In genomic region chr20:3242167-3242692, GRCh38 we compare ENCODE assay signal across 18 cellular contexts. TPM values are rescaled to one million over a fixed set of nuclear protein-coding genes. Genes with fewer than 3 reads are reported as not detected.
DNase-seq lines count a peak whose midpoint lies in the region; ATAC-seq and TF ChIP-seq lines count a peak whose summit lies in the region.
"Had no signal": no experiment of that assay in that cellular context is flagged by ENCODE, and none has a peak within 500 bp of the region (broad histone marks: within the 10 kb centered on the region; RNA-seq: fewer than 3 reads in every experiment).

No MANE protein-coding gene starts in this region.

- H3K23ac ChIP-seq in IMR-90 (ENCODE audit: low read depth, low read length): peak overlapping the region; percentile 45; the same call in 1 of the 2 replicates

- dilution Hi-C loops in IMR-90 (cut with HindIII; ENCODE audit: low sequenced_read_pairs, unreplicated experiment): no loop called here

- H3K36me3 Mint-ChIP-seq in CD8-positive, alpha-beta T cell: peaks cover 2% of the 10 kb centered on the region
- H3K36me3 Mint-ChIP-seq in brain: no peaks in the 10 kb centered on the region
- no peaks in the 10 kb centered on the region for H3K36me3 Mint-ChIP-seq in neural crest cell (ENCODE audit: low read depth)
- H3K36me3 Mint-ChIP-seq in activated naive CD8-positive, alpha-beta T cell treated with anti-CD3 and anti-CD28 coated beads for 36 hours: no peaks in the 10 kb centered on the region
- H3K36me3 Mint-ChIP-seq: IgD-negative memory B cell had no signal

- no peak overlapping the region for H4K91ac ChIP-seq in IMR-90 (ENCODE audit: insufficient read depth, low read depth, low read length)

- H3K4me2 ChIP-seq in IMR-90 (ENCODE audit: low read depth, low read length): no peak overlapping the region

- intact Hi-C loops in CD8-positive, alpha-beta T cell (cut with DNase I, micrococcal nuclease): no loop called here
- intact Hi-C loops in IMR-90 (cut with micrococcal nuclease): no loop called here
- intact Hi-C loops in stomach (cut with DNase I; ENCODE audit: low total_unique reads): no loop called here

- H2AK9ac ChIP-seq in IMR-90 (replicated peaks; ENCODE audit: low read depth, low read length, poor library complexity): no peak overlapping the region

- no peak overlapping the region for H4K8ac ChIP-seq in IMR-90 (ENCODE audit: low read depth in 2 of 2, low read length in 2 of 2)

- POLR2A ChIA-PET in CD8-positive, alpha-beta T cell (lab: Charles Lee): interaction anchor here (1.5 kb wide), 1 partner anchor 19 kb away, joined by 6 read pairs; no protein-coding TSS in a partner anchor
- POLR2A ChIA-PET in IMR-90 (lab: Charles Lee; ENCODE audit: unreplicated experiment): interaction anchor here (0.6 kb wide), 1 partner anchor 43 kb away, joined by 6 read pairs; no protein-coding TSS in a partner anchor

- H3K9me3 ChIP-seq in CD8-positive, alpha-beta T cell (ENCODE audit: low read length): no peaks in the 10 kb centered on the region
- H3K9me3 ChIP-seq in IMR-90 (ENCODE audit: control insufficient read depth, insufficient read depth, low read length) (no peaks in the 10 kb centered on the region), stomach (no peaks in the 10 kb centered on the region)
- H3K9me3 ChIP-seq: SJSA1 had no signal

- no TSS peak for BruUV-seq in IMR-90 (replicated peaks; lab: Mats Ljungman, UMichigan)

- no peak for ATAC-seq in CD8-positive, alpha-beta T cell
- ATAC-seq in IMR-90 (ENCODE audit: low read depth) (no peak), HG02610 (IDR thresholded peaks at IDR 0.05; ENCODE audit: unreplicated experiment) (no peak)

- H3K4ac ChIP-seq in IMR-90 (ENCODE audit: low read depth, low read length): no peak overlapping the region

- TF ChIP-seq POLR2A in IMR-90 (IDR thresholded peaks at IDR 0.05; ENCODE audit: low read depth, low read length) (no peak), stomach (IDR thresholded peaks at IDR 0.05) (no peak)

- peaks cover 2% of the 10 kb centered on the region; the same call in 1 of the 2 replicates for H4K20me1 ChIP-seq in IMR-90 (ENCODE audit: insufficient read depth, low read length)

- H3K4me3 ChIP-seq in CD8-positive, alpha-beta T cell (ENCODE audit: low read depth, low read length): no peak overlapping the region
- H3K4me3 ChIP-seq in IMR-90 (ENCODE audit: insufficient read depth, low read depth, low read length) (no peak overlapping the region), stomach (no peak overlapping the region)
- H3K4me3 ChIP-seq: SJSA1 had no signal

- 74% methylated on average over 3 of the region's 6 CpGs; no CpG with 5 or more reads in 1 of the 2 experiments for WGBS in IMR-90 (ENCODE audit: extremely low coverage in 2 of 2, insufficient read length in 1 of 2), 2 experiments
- WGBS in stomach, 5 donors: 52 to 62% (median 57%) methylated on average over 6 of the region's 6 CpGs

- no peak overlapping the region for H3K14ac ChIP-seq in IMR-90 (replicated peaks; ENCODE audit: low read depth, low read length)

- H3K56ac ChIP-seq in IMR-90 (ENCODE audit: extremely low read depth, insufficient read depth, low read length): no peak overlapping the region

- H3K9me1 ChIP-seq in IMR-90 (ENCODE audit: insufficient read depth, low read length): no peaks in the 10 kb centered on the region

- no peak overlapping the region for H2BK5ac ChIP-seq in IMR-90 (ENCODE audit: low read depth, low read length, poor library complexity, severe bottlenecking)

- no peaks in the 10 kb centered on the region for H3K36me3 ChIP-seq in CD8-positive, alpha-beta T cell (ENCODE audit: insufficient read depth, low read length)
- H3K36me3 ChIP-seq in IMR-90 (ENCODE audit: control insufficient read depth, insufficient read depth, low read length): no peaks in the 10 kb centered on the region
- no peaks in the 10 kb centered on the region for H3K36me3 ChIP-seq in stomach
- H3K36me3 ChIP-seq: SJSA1 had no signal

- H3K27ac ChIP-seq in CD8-positive, alpha-beta T cell (ENCODE audit: low read depth, low read length): no peak overlapping the region
- H3K27ac ChIP-seq in IMR-90 (ENCODE audit: insufficient read depth, low read length) (no peak overlapping the region), stomach (no peak overlapping the region)
- H3K27ac ChIP-seq: SJSA1 had no signal

- H3K79me1 ChIP-seq in IMR-90 (ENCODE audit: low read depth in 1 of 2, low read length in 2 of 2): no peaks in the 10 kb centered on the region

- H3K18ac ChIP-seq in IMR-90 (ENCODE audit: low read depth, low read length): no peak overlapping the region

- H2AFZ ChIP-seq in IMR-90 (replicated peaks; ENCODE audit: low read length, poor library complexity): no peak overlapping the region

- no peak overlapping the region for H4K5ac ChIP-seq in IMR-90 (ENCODE audit: low read depth, low read length)

- no peak overlapping the region for H2BK120ac ChIP-seq in IMR-90 (ENCODE audit: low read depth, low read length)

- no peak for DNase-seq in CD8-positive, alpha-beta T cell
- DNase-seq in IMR-90 (no peak), neural crest cell (ENCODE audit: low read depth, low spot score) (no peak), stomach (no peak), T-helper 2 cell (no peak)
- DNase-seq in activated naive CD8-positive, alpha-beta T cell treated with anti-CD3 and anti-CD28 coated beads for 36 hours: no peak
- DNase-seq: ACHN, DMS153, GF-D8, Karpas-422, NCI-H1436, NCI-H1930, NCI-H226, NCI-H524 had no signal

- no peak for TF ChIP-seq RAD21 in IMR-90 (IDR thresholded peaks at IDR 0.05; ENCODE audit: low read length)

- in situ Hi-C loops in IMR-90 (cut with MboI; ENCODE audit: low sequenced_read_pairs): no loop called here

- peaks cover 14% of the 10 kb centered on the region for H3K4me1 Mint-ChIP-seq in CD8-positive, alpha-beta T cell (ENCODE audit: low read depth)
- H3K4me1 Mint-ChIP-seq in brain (peaks cover 6% of the 10 kb centered on the region), neural crest cell (peaks cover 8% of the 10 kb centered on the region)
- H3K4me1 Mint-ChIP-seq in activated naive CD8-positive, alpha-beta T cell treated with anti-CD3 and anti-CD28 coated beads for 36 hours: peaks cover 10% of the 10 kb centered on the region

- no peak overlapping the region for H2BK20ac ChIP-seq in IMR-90 (ENCODE audit: low read depth, low read length)

- no peak for TF ChIP-seq CTCF in CD8-positive, alpha-beta T cell (IDR thresholded peaks at IDR 0.05)
- TF ChIP-seq CTCF in IMR-90 (conservative IDR thresholded peaks at IDR 0.05; ENCODE audit: low read depth, low read length) (no peak), brain (conservative IDR thresholded peaks at IDR 0.05) (no peak), neural crest cell (conservative IDR thresholded peaks at IDR 0.05) (no peak), stomach (IDR thresholded peaks at IDR 0.05) (no peak)

- H3K27ac Mint-ChIP-seq in CD8-positive, alpha-beta T cell: no peak overlapping the region
- H3K27ac Mint-ChIP-seq in brain: no peak overlapping the region
- no peak overlapping the region for H3K27ac Mint-ChIP-seq in neural crest cell (ENCODE audit: unreplicated experiment)
- H3K27ac Mint-ChIP-seq in activated naive CD8-positive, alpha-beta T cell treated with anti-CD3 and anti-CD28 coated beads for 36 hours: no peak overlapping the region

- H3K27me3 ChIP-seq in CD8-positive, alpha-beta T cell (ENCODE audit: insufficient read depth, low read length): peaks cover 3% of the 10 kb centered on the region
- H3K27me3 ChIP-seq in IMR-90 (ENCODE audit: control insufficient read depth, insufficient read depth, low read length) (peaks cover 19% of the 10 kb centered on the region), stomach (peaks cover 0 to 66% (median 29%) of the 10 kb centered on the region in 3 donors)

- CTCF ChIA-PET in CD8-positive, alpha-beta T cell (lab: Charles Lee): interaction anchor here (0.6 kb wide), 1 partner anchor 77 kb away, joined by 3 read pairs; no protein-coding TSS in a partner anchor
- CTCF ChIA-PET in IMR-90 (lab: Yijun Ruan, JAX): no interaction called here

- peaks cover 31% of the 10 kb centered on the region for H3K27me3 Mint-ChIP-seq in CD8-positive, alpha-beta T cell (ENCODE audit: low read depth)
- H3K27me3 Mint-ChIP-seq in brain (peaks cover 81% of the 10 kb centered on the region), neural crest cell (ENCODE audit: low read depth) (peaks cover 87% of the 10 kb centered on the region)
- peaks cover 58% of the 10 kb centered on the region for H3K27me3 Mint-ChIP-seq in activated naive CD8-positive, alpha-beta T cell treated with anti-CD3 and anti-CD28 coated beads for 36 hours

- no peak for TF ChIP-seq EP300 in stomach (IDR thresholded peaks at IDR 0.05)

- no peak overlapping the region for H2AK5ac ChIP-seq in IMR-90 (ENCODE audit: low read depth, low read length)

- peaks cover 16% of the 10 kb centered on the region for H3K4me1 ChIP-seq in CD8-positive, alpha-beta T cell (ENCODE audit: insufficient read depth, low read length)
- H3K4me1 ChIP-seq in IMR-90 (ENCODE audit: control insufficient read depth, insufficient read depth, low read length) (no peaks in the 10 kb centered on the region; the same call in 1 of the 2 replicates), stomach (peaks cover 13 to 36% (median 28%) of the 10 kb centered on the region in 4 donors)

- H2BK15ac ChIP-seq in IMR-90 (ENCODE audit: low read depth, low read length): no peak overlapping the region

- H3K9me3 Mint-ChIP-seq in CD8-positive, alpha-beta T cell: no peaks in the 10 kb centered on the region
- H3K9me3 Mint-ChIP-seq in brain: peaks cover 0 to 16% (median 0%) of the 10 kb centered on the region in 5 experiments
- no peaks in the 10 kb centered on the region for H3K9me3 Mint-ChIP-seq in neural crest cell
- H3K9me3 Mint-ChIP-seq in activated naive CD8-positive, alpha-beta T cell treated with anti-CD3 and anti-CD28 coated beads for 36 hours: no peaks in the 10 kb centered on the region
- H3K9me3 Mint-ChIP-seq: IgD-negative memory B cell had no signal

- H3K9ac ChIP-seq in IMR-90 (ENCODE audit: low read depth, low read length): no peak overlapping the region

- peak overlapping the region; percentile 2 for H3K4me3 Mint-ChIP-seq in CD8-positive, alpha-beta T cell
- H3K4me3 Mint-ChIP-seq in brain: peak overlapping the region in 3 of 5 experiments; percentile 14 to 53 (median 52)
- peak overlapping the region; percentile 18 for H3K4me3 Mint-ChIP-seq in neural crest cell
- H3K4me3 Mint-ChIP-seq in activated naive CD8-positive, alpha-beta T cell treated with anti-CD3 and anti-CD28 coated beads for 36 hours: no peak overlapping the region

RNA-seq across cellular contexts. Expression of gene SLC4A11, which starts 3.2 kb away (rescaled TPM):
- under 1 TPM; 0.65 to 0.78 TPM for total RNA-seq in CD8-positive, alpha-beta T cell
- total RNA-seq in IMR-90 (2012; rRNA removed): 0.28 and 0.36 TPM in 2 replicates
- 0.79 and 0.95 TPM in 2 replicates for polyA plus RNA-seq in IMR-90 (2012; rRNA removed)
- polyA plus RNA-seq in IMR-90 (2012; cell fraction: cytosol; rRNA removed): 0.36 and 0.60 TPM in 2 replicates
- 5.7 and 12.8 TPM in 2 replicates for polyA plus RNA-seq in IMR-90 (2012; cell fraction: nucleus; rRNA removed; ENCODE audit: low replicate concordance)
- 9.7 TPM for polyA plus RNA-seq in brain (ENCODE audit: insufficient read depth, low read depth, low replicate concordance)
- total RNA-seq in neural crest cell: 0.55 and 0.89 TPM in 2 replicates
- total RNA-seq in stomach: 10 to 100 TPM in 1 of 5 donors, 1 to 10 TPM in 2, under 1 TPM in 1, not detected in 1; 0.37 to 22.3 (median 7.8) TPM
- 10 to 100 TPM in 1 of 3 donors, under 1 TPM in 2; 0.46 to 11.2 (median 0.87) TPM for polyA plus RNA-seq in stomach
- 1 to 10 TPM; 1.8 to 2.9 TPM for total RNA-seq in activated naive CD8-positive, alpha-beta T cell treated with anti-CD3 and anti-CD28 coated beads for 36 hours
- polyA plus RNA-seq: IgD-negative memory B cell had no signal

RNA-seq across cellular contexts. Expression of gene ITPA, which starts 32.9 kb away (rescaled TPM):
- 10 to 100 TPM; 19.4 to 21.3 TPM for total RNA-seq in CD8-positive, alpha-beta T cell
- 28.6 and 32.4 TPM in 2 replicates for total RNA-seq in IMR-90 (2012; rRNA removed)
- 49.0 and 52.6 TPM in 2 replicates for polyA plus RNA-seq in IMR-90 (2012; rRNA removed)
- polyA plus RNA-seq in IMR-90 (2012; cell fraction: cytosol; rRNA removed): 54.1 and 68.7 TPM in 2 replicates
- 51.4 and 69.9 TPM in 2 replicates for polyA plus RNA-seq in IMR-90 (2012; cell fraction: nucleus; rRNA removed; ENCODE audit: low replicate concordance)
- 40.6 TPM for polyA plus RNA-seq in brain (ENCODE audit: insufficient read depth, low read depth, low replicate concordance)
- 58.7 and 67.0 TPM in 2 replicates for total RNA-seq in neural crest cell
- 10 to 100 TPM; 11.1 to 57.1 (median 36.9) TPM for total RNA-seq in stomach
- polyA plus RNA-seq in stomach: 100 to 1,000 TPM in 1 of 3 donors, 10 to 100 TPM in 2; 58.8 to 105 (median 78.9) TPM
- 10 to 100 TPM; 70.7 to 74.0 TPM for total RNA-seq in activated naive CD8-positive, alpha-beta T cell treated with anti-CD3 and anti-CD28 coated beads for 36 hours

RNA-seq across cellular contexts. Expression of gene DDRGK1, which starts 37.7 kb away (rescaled TPM):
- total RNA-seq in CD8-positive, alpha-beta T cell: 10 to 100 TPM; 40.6 to 43.5 TPM
- total RNA-seq in IMR-90 (2012; rRNA removed) (12.2 and 20.6 TPM in 2 replicates), neural crest cell (56.6 and 57.2 TPM in 2 replicates), stomach (100 to 1,000 TPM in 1 of 5 donors, 10 to 100 TPM in 3, 1 to 10 TPM in 1; 2.3 to 108 (median 49.1) TPM)
- polyA plus RNA-seq in IMR-90 (2012; rRNA removed) (29.6 and 33.1 TPM in 2 replicates), brain (ENCODE audit: insufficient read depth, low read depth, low replicate concordance) (82.9 TPM), stomach (10 to 100 TPM; 45.5 to 80.8 (median 55.6) TPM)
- polyA plus RNA-seq in IMR-90 (2012; cell fraction: cytosol; rRNA removed): 31.0 and 41.4 TPM in 2 replicates
- 27.9 and 35.2 TPM in 2 replicates for polyA plus RNA-seq in IMR-90 (2012; cell fraction: nucleus; rRNA removed; ENCODE audit: low replicate concordance)
- 10 to 100 TPM; 58.8 to 62.0 TPM for total RNA-seq in activated naive CD8-positive, alpha-beta T cell treated with anti-CD3 and anti-CD28 coated beads for 36 hours
